28 cellular contexts compared by ENCODE assay signal in genomic region chr2:15702452-15702851, GRCh38.
"Had no signal": no experiment of that assay in that cellular context is flagged by ENCODE, and none has a peak within 500 bp of the region (broad histone marks: within the 10 kb centered on the region; RNA-seq: fewer than 3 reads in every experiment).

No MANE protein-coding gene starts in this region.

- H3K4me1 ChIP-seq: neural progenitor cell, parathyroid adenoma, psoas muscle, suprapubic skin, tibial artery had no signal

- H3K36me3 ChIP-seq: neural progenitor cell, ovary, spleen, suprapubic skin, tibial artery, transverse colon, upper lobe of left lung, vagina had no signal

- H3K9me3 ChIP-seq: ovary, psoas muscle, spleen, suprapubic skin, testis, tibial artery, transverse colon, upper lobe of left lung, vagina had no signal

- H3K27ac ChIP-seq: neural progenitor cell, ovary, parathyroid adenoma, psoas muscle, spleen, suprapubic skin, testis, tibial artery, transverse colon, upper lobe of left lung, vagina had no signal

- ATAC-seq: natural killer cell; psoas muscle; right cardiac atrium; sciatic nerve; stimulated activated memory B cell treated with anti-CD40 and anti-IgM and Interleukin-4, amounts not matched to agents 10 μg/mL and 1 μg/mL and 100 μg/mL, for 72 hours; stimulated activated naive CD8-positive, alpha-beta T cell treated with anti-CD3 and anti-CD28 coated beads, Interleukin-15, amount 100 ng/mL, for 72 hours; stimulated activated naive CD8-positive, alpha-beta T cell treated with anti-CD3 and anti-CD28 coated beads, Interleukin-15, Interleukin-2, amounts not matched to agents 100 U/mL and 50 U/mL, for 24 hours had no signal

- DNase-seq: natural killer cell; occipital lobe; ovary; posterior cingulate gyrus; psoas muscle; right cardiac atrium; spleen; stimulated activated CD4-positive, alpha-beta T cell treated with anti-CD3 and anti-CD28 coated beads, Interleukin-12 subunit alpha, Interleukin-12 subunit beta, amount 100 ng/mL, for 4 hours; stimulated activated CD4-positive, alpha-beta T cell treated with anti-CD3 and anti-CD28 coated beads, Interleukin-1b, Interleukin-23, amount 100 ng/mL, for 48 hours; stimulated activated CD4-positive, alpha-beta T cell treated with anti-CD3 and anti-CD28 coated beads, Interleukin-4, amount 100 ng/mL, for 1 hour; stimulated activated CD4-positive, alpha-beta T cell treated with anti-CD3 and anti-CD28 coated beads, Interleukin-4, amount 100 ng/mL, for 4 hours; stimulated activated CD8-positive, alpha-beta memory T cell treated with anti-CD3 and anti-CD28 coated beads, Interleukin-4, amount 100 ng/mL, for 48 hours; stimulated activated naive CD4-positive, alpha-beta T cell; stimulated activated naive CD8-positive, alpha-beta T cell treated with anti-CD3 and anti-CD28 coated beads, Interleukin-15, amount 100 ng/mL, for 72 hours; stimulated activated naive CD8-positive, alpha-beta T cell treated with anti-CD3 and anti-CD28 coated beads, Interleukin-15, Interleukin-2, amounts not matched to agents 100 U/mL and 50 U/mL, for 24 hours; substantia nigra; testis; tibial artery; transverse colon; upper lobe of left lung had no signal

- H3K27me3 ChIP-seq: neural progenitor cell, ovary, spleen, suprapubic skin, testis, tibial artery, transverse colon, upper lobe of left lung, vagina had no signal

- H3K4me3 ChIP-seq: neural progenitor cell, ovary, psoas muscle, skin epidermis, smooth muscle cell, spleen, suprapubic skin, testis, tibial artery, transverse colon, upper lobe of left lung, vagina had no signal
